2 cellular contexts compared by ENCODE assay signal in genomic region chr5:41148448-41148847, GRCh38.
TF ChIP-seq lines count a peak whose summit lies in the region.

No MANE protein-coding gene starts in this region.

TF ChIP-seq in GM23338, 12 proteins besides CTCF, POLR2A, EP300 and RAD21 (continued from another document):
- TF ChIP-seq ETS1 (IDR thresholded peaks at IDR 0.05) (no peak), ZNF331 (CRISPR knock-in tag; IDR thresholded peaks at IDR 0.05; ENCODE audit: low read depth) (no peak), JUNB (IDR thresholded peaks at IDR 0.05; ENCODE audit: unreplicated experiment) (no peak), ZNF114 (CRISPR knock-in tag; IDR thresholded peaks at IDR 0.05) (no peak), POLR2AphosphoS5 (IDR thresholded peaks at IDR 0.05; ENCODE audit: low read depth) (no peak), EZH2phosphoT487 (IDR thresholded peaks at IDR 0.05; ENCODE audit: unreplicated experiment) (no peak), STAT1 (IDR thresholded peaks at IDR 0.05; ENCODE audit: unreplicated experiment) (no peak)

TF ChIP-seq in IMR-90, 13 proteins besides CTCF, POLR2A, EP300 and RAD21 (continued from another document):
- TF ChIP-seq, protein P1, sequence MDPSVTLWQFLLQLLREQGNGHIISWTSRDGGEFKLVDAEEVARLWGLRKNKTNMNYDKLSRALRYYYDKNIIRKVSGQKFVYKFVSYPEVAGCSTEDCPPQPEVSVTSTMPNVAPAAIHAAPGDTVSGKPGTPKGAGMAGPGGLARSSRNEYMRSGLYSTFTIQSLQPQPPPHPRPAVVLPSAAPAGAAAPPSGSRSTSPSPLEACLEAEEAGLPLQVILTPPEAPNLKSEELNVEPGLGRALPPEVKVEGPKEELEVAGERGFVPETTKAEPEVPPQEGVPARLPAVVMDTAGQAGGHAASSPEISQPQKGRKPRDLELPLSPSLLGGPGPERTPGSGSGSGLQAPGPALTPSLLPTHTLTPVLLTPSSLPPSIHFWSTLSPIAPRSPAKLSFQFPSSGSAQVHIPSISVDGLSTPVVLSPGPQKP (IDR thresholded peaks at IDR 0.05; ENCODE audit: borderline replicate concordance, low read depth, low read length): no peak
- TF ChIP-seq MAFK (IDR thresholded peaks at IDR 0.05; ENCODE audit: low read depth, low read length) (no peak), BHLHE40 (IDR thresholded peaks at IDR 0.05; ENCODE audit: low read depth, low read length) (no peak)
